10 cellular contexts compared by ENCODE assay signal in genomic region chr20:57400262-57400701, GRCh38. TPM values are rescaled to one million over a fixed set of nuclear protein-coding genes. Genes with fewer than 3 reads are reported as not detected.
A peak's percentile ranks its signal among the peaks of the same experiment; 100 is the strongest.
DNase-seq lines count a peak whose midpoint lies in the region; ATAC-seq and TF ChIP-seq lines count a peak whose summit lies in the region.
"Had no signal": no experiment of that assay in that cellular context is flagged by ENCODE, and none has a peak within 500 bp of the region (broad histone marks: within the 10 kb centered on the region; RNA-seq: fewer than 3 reads in every experiment).

No MANE protein-coding gene starts in this region.

- DNase-seq in dorsolateral prefrontal cortex (no peak), posterior vena cava (ENCODE audit: low spot score) (peak; percentile 64), NCI-H345 (lab: John Stamatoyannopoulos, UW) (no peak), DMS 273 (lab: John Stamatoyannopoulos, UW; ENCODE audit: unreplicated experiment) (no peak)
- DNase-seq: NCI-H82 had no signal

- peaks cover 94% of the 10 kb centered on the region for H3K79me2 ChIP-seq in DOHH2 (ENCODE audit: control insufficient read depth, low read length)
- peaks cover 90% of the 10 kb centered on the region for H3K79me2 ChIP-seq in KMS-11 (ENCODE audit: insufficient read depth, low read depth)

- H4K20me1 ChIP-seq in DOHH2 (ENCODE audit: control insufficient read depth, insufficient read depth, low read depth, low read length) (peaks cover 39% of the 10 kb centered on the region), KMS-11 (ENCODE audit: insufficient read depth) (peaks cover 40% of the 10 kb centered on the region)

- H3K4me2 ChIP-seq in DOHH2 (ENCODE audit: low read length): peak overlapping the region; percentile 88
- peak overlapping the region; percentile 94 for H3K4me2 ChIP-seq in KMS-11

- H3K9ac ChIP-seq in KMS-11: no peak overlapping the region

- H3K9me3 ChIP-seq in DOHH2 (ENCODE audit: control insufficient read depth, insufficient read depth, low read length): no peaks in the 10 kb centered on the region

- peak overlapping the region; percentile 95 for H3K4me3 ChIP-seq in DOHH2 (ENCODE audit: low read length)
- no peak overlapping the region for H3K4me3 ChIP-seq in KMS-11 (IDR thresholded peaks at IDR 0.05; ENCODE audit: insufficient read depth, low read depth, low read length)
- H3K4me3 ChIP-seq in dorsolateral prefrontal cortex: peak overlapping the region in 3 of 59 donors; percentile 0 to 33 (median 3)
- H3K4me3 ChIP-seq: skin epidermis had no signal

- ATAC-seq in HG03039 (IDR thresholded peaks at IDR 0.05; ENCODE audit: unreplicated experiment) (no peak), GM19035 (IDR thresholded peaks at IDR 0.05; ENCODE audit: unreplicated experiment) (no peak)

- H3K9me2 ChIP-seq in DOHH2 (replicated peaks; ENCODE audit: control insufficient read depth, low read length): no peaks in the 10 kb centered on the region

- intact Hi-C loops in dorsolateral prefrontal cortex (cut with DNase I) (no loop called here), posterior vena cava (cut with DNase I) (loop anchor here in 1 of 2 donors (10.0 kb wide), 1 partner anchor 75 kb away; no protein-coding TSS in a partner anchor)

- H3K27ac ChIP-seq in DOHH2 (ENCODE audit: low read depth, low read length): peak overlapping the region; percentile 95
- H3K27ac ChIP-seq in KMS-11: no peak overlapping the region
- H3K27ac ChIP-seq in dorsolateral prefrontal cortex: peak overlapping the region in 20 of 59 donors; percentile 6 to 97 (median 68)

- H3K4me1 ChIP-seq in DOHH2 (ENCODE audit: control insufficient read depth, low read length): peaks cover 62% of the 10 kb centered on the region
- peaks cover 62% of the 10 kb centered on the region for H3K4me1 ChIP-seq in KMS-11 (ENCODE audit: low read depth, poor library complexity, severe bottlenecking)

- no peak overlapping the region for H2AFZ ChIP-seq in KMS-11 (ENCODE audit: low read depth)

- H3K36me3 ChIP-seq in DOHH2 (ENCODE audit: control insufficient read depth, low read length): peaks cover 95% of the 10 kb centered on the region
- peaks cover under 1% of the 10 kb centered on the region for H3K36me3 ChIP-seq in KMS-11 (ENCODE audit: insufficient read depth)

- H3K27me3 ChIP-seq in DOHH2 (ENCODE audit: control insufficient read depth, low read length) (no peaks in the 10 kb centered on the region), KMS-11 (ENCODE audit: insufficient read depth, low read depth) (no peaks in the 10 kb centered on the region), dorsolateral prefrontal cortex (no peaks in the 10 kb centered on the region)

- peaks cover 27% of the 10 kb centered on the region for H3F3A ChIP-seq in DOHH2 (ENCODE audit: control insufficient read depth, insufficient read depth)

- peak; percentile 53 for TF ChIP-seq CTCF in DOHH2 (IDR thresholded peaks at IDR 0.05; ENCODE audit: low read depth, low read length, poor library complexity, severe bottlenecking)
- TF ChIP-seq CTCF in KMS-11 (conservative IDR thresholded peaks at IDR 0.05; ENCODE audit: low read depth, low read length): no peak
- peak in 33 of 56 donors; percentile 7 to 53 (median 27) for TF ChIP-seq CTCF in dorsolateral prefrontal cortex (IDR thresholded peaks at IDR 0.05 in 54 of 56, conservative IDR thresholded peaks at IDR 0.05 in 2 of 56; ENCODE audit: low read depth in 1 of 56, partially characterized antibody in 56 of 56)

RNA-seq across cellular contexts. Expression of gene RBM38, which starts 9.1 kb away (rescaled TPM):
- total RNA-seq in dorsolateral prefrontal cortex: 10 to 100 TPM in 112 of 120 experiments, 1 to 10 TPM in 8; 8.5 to 26.9 (median 13.2) TPM
- 10 to 100 TPM; 26.5 to 32.7 TPM for total RNA-seq in posterior vena cava

RNA-seq across cellular contexts. Expression of gene RAE1, which starts 49.2 kb away (rescaled TPM):
- 10 to 100 TPM; 16.2 to 42.7 (median 30.2) TPM for total RNA-seq in dorsolateral prefrontal cortex
- 10 to 100 TPM; 10.6 to 14.3 TPM for total RNA-seq in posterior vena cava
